ENCODE assay signal across 10 cellular contexts in the genomic region with DNA sequence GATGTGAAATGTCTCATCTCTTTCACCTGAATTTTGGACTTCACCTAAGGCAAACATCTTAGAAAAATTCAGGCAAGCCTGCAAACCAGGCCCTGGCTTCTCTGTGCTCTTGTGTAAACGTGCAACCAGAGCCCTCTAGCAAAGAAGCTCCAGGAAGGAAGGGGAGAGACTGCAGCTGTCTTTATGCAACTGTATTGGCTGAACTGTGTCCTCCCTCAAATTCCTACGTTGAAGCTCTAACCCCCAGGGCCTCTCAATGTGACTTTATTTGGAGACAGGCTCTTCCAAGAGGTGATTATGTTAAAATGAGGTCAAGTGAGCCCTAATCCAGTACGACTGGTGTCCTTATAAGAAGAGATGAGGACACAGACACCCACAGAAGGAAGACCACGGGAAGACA.
DNase-seq lines count a peak whose midpoint lies in the region; ATAC-seq and TF ChIP-seq lines count a peak whose summit lies in the region.
"Had no signal": no experiment of that assay in that cellular context is flagged by ENCODE, and none has a peak within 500 bp of the region (broad histone marks: within the 10 kb centered on the region; RNA-seq: fewer than 3 reads in every experiment).

No MANE protein-coding gene starts in this region.

- intact Hi-C loops in activated CD4-positive, alpha-beta memory T cell treated with anti-CD3 and anti-CD28 coated beads for 36 hours (cut with micrococcal nuclease), result no loop called here
- intact Hi-C loops in lower lobe of right lung (cut with DNase I), result no loop called here

- POLR2A ChIA-PET in activated CD4-positive, alpha-beta memory T cell treated with anti-CD3 and anti-CD28 coated beads for 36 hours (lab: Charles Lee), result no interaction called here
- POLR2A ChIA-PET in activated CD4-positive, alpha-beta memory T cell treated with anti-CD3 and anti-CD28 coated beads, Interleukin-2, amount 10 ng/mL, durations not matched to agents 7 days and 5 days (lab: Charles Lee), result no interaction called here

- H3K4me3 ChIP-seq in lower lobe of right lung (no peak overlapping the region), thoracic aorta (no peak overlapping the region)
- H3K4me3 ChIP-seq: GM23248 had no signal

- ATAC-seq in lower lobe of right lung, result no peak
- ATAC-seq in thoracic aorta (ENCODE audit: insufficient number of reproducible peaks, low FRiP score, low read depth), result no peak
- ATAC-seq in GM21737 (IDR thresholded peaks at IDR 0.05; ENCODE audit: unreplicated experiment), result no peak
- ATAC-seq in GM19351 (IDR thresholded peaks at IDR 0.05; ENCODE audit: unreplicated experiment), result no peak

- H3K27ac ChIP-seq in lower lobe of right lung (peak overlapping the region; percentile 72), thoracic aorta (peak overlapping the region; percentile 35 to 42)
- H3K27ac ChIP-seq: GM23248 had no signal

- no peak overlapping the region for H3K4me3 Mint-ChIP-seq in activated CD4-positive, alpha-beta memory T cell treated with anti-CD3 and anti-CD28 coated beads for 36 hours
- H3K4me3 Mint-ChIP-seq in activated CD4-positive, alpha-beta memory T cell treated with anti-CD3 and anti-CD28 coated beads, Interleukin-2, amount 10 ng/mL, durations not matched to agents 7 days and 5 days, result no peak overlapping the region

- no peaks in the 10 kb centered on the region for H3K27me3 ChIP-seq in lower lobe of right lung (ENCODE audit: low read depth)
- H3K27me3 ChIP-seq in thoracic aorta (replicated peaks; ENCODE audit: insufficient read depth), result no peaks in the 10 kb centered on the region

- no peak for TF ChIP-seq CTCF in lower lobe of right lung (IDR thresholded peaks at IDR 0.05)
- no peak for TF ChIP-seq CTCF in thoracic aorta (IDR thresholded peaks at IDR 0.05)

- H3K9me3 Mint-ChIP-seq in activated CD4-positive, alpha-beta memory T cell treated with anti-CD3 and anti-CD28 coated beads for 36 hours, result no peaks in the 10 kb centered on the region
- no peaks in the 10 kb centered on the region for H3K9me3 Mint-ChIP-seq in activated CD4-positive, alpha-beta memory T cell treated with anti-CD3 and anti-CD28 coated beads, Interleukin-2, amount 10 ng/mL, durations not matched to agents 7 days and 5 days

- no peaks in the 10 kb centered on the region for H3K27me3 Mint-ChIP-seq in activated CD4-positive, alpha-beta memory T cell treated with anti-CD3 and anti-CD28 coated beads for 36 hours
- H3K27me3 Mint-ChIP-seq in activated CD4-positive, alpha-beta memory T cell treated with anti-CD3 and anti-CD28 coated beads, Interleukin-2, amount 10 ng/mL, durations not matched to agents 7 days and 5 days, result no peaks in the 10 kb centered on the region

- H3K36me3 ChIP-seq in lower lobe of right lung, result peaks cover 23% of the 10 kb centered on the region
- no peaks in the 10 kb centered on the region for H3K36me3 ChIP-seq in thoracic aorta

- DNase-seq in activated CD4-positive, alpha-beta memory T cell treated with anti-CD3 and anti-CD28 coated beads for 36 hours, result no peak
- DNase-seq in activated CD4-positive, alpha-beta memory T cell treated with anti-CD3 and anti-CD28 coated beads, Interleukin-2, amount 10 ng/mL, durations not matched to agents 7 days and 5 days, result no peak
- DNase-seq in amniotic epithelial cell (ENCODE audit: low read depth) (peak; percentile 39), lower lobe of right lung (no peak), thoracic aorta (ENCODE audit: low spot score) (no peak), NCI-H187 (lab: John Stamatoyannopoulos, UW) (no peak)
- DNase-seq: glutamatergic neuron, GM23248 had no signal

- H3K36me3 Mint-ChIP-seq in activated CD4-positive, alpha-beta memory T cell treated with anti-CD3 and anti-CD28 coated beads for 36 hours, result peaks cover 9% of the 10 kb centered on the region
- H3K36me3 Mint-ChIP-seq in activated CD4-positive, alpha-beta memory T cell treated with anti-CD3 and anti-CD28 coated beads, Interleukin-2, amount 10 ng/mL, durations not matched to agents 7 days and 5 days (ENCODE audit: low read depth), result peaks cover 21% of the 10 kb centered on the region

- H3K27ac Mint-ChIP-seq in activated CD4-positive, alpha-beta memory T cell treated with anti-CD3 and anti-CD28 coated beads for 36 hours, result peak overlapping the region; percentile 65
- no peak overlapping the region for H3K27ac Mint-ChIP-seq in activated CD4-positive, alpha-beta memory T cell treated with anti-CD3 and anti-CD28 coated beads, Interleukin-2, amount 10 ng/mL, durations not matched to agents 7 days and 5 days

- no peaks in the 10 kb centered on the region for H3K9me3 ChIP-seq in lower lobe of right lung
- H3K9me3 ChIP-seq in thoracic aorta, result no peaks in the 10 kb centered on the region

- CTCF ChIA-PET in activated CD4-positive, alpha-beta memory T cell treated with anti-CD3 and anti-CD28 coated beads for 36 hours (lab: Charles Lee), result interaction anchor here (0.9 to 1.4 kb wide), 3 partner anchors 9 to 471 kb away, joined by 3 to 4 read pairs (median 3); no protein-coding TSS in a partner anchor
- CTCF ChIA-PET in activated CD4-positive, alpha-beta memory T cell treated with anti-CD3 and anti-CD28 coated beads, Interleukin-2, amount 10 ng/mL, durations not matched to agents 7 days and 5 days (lab: Charles Lee), result no interaction called here

- peaks cover 81% of the 10 kb centered on the region for H3K4me1 Mint-ChIP-seq in activated CD4-positive, alpha-beta memory T cell treated with anti-CD3 and anti-CD28 coated beads for 36 hours (ENCODE audit: low read depth)
- peaks cover 39% of the 10 kb centered on the region for H3K4me1 Mint-ChIP-seq in activated CD4-positive, alpha-beta memory T cell treated with anti-CD3 and anti-CD28 coated beads, Interleukin-2, amount 10 ng/mL, durations not matched to agents 7 days and 5 days

- peaks cover 85% of the 10 kb centered on the region for H3K4me1 ChIP-seq in lower lobe of right lung
- H3K4me1 ChIP-seq in thoracic aorta (ENCODE audit: control insufficient read depth in 1 of 2, low read depth in 2 of 2), result peaks cover 50 to 80% of the 10 kb centered on the region in 2 donors
